ENCODE assay signal across 12 cellular contexts in the genomic region with DNA sequence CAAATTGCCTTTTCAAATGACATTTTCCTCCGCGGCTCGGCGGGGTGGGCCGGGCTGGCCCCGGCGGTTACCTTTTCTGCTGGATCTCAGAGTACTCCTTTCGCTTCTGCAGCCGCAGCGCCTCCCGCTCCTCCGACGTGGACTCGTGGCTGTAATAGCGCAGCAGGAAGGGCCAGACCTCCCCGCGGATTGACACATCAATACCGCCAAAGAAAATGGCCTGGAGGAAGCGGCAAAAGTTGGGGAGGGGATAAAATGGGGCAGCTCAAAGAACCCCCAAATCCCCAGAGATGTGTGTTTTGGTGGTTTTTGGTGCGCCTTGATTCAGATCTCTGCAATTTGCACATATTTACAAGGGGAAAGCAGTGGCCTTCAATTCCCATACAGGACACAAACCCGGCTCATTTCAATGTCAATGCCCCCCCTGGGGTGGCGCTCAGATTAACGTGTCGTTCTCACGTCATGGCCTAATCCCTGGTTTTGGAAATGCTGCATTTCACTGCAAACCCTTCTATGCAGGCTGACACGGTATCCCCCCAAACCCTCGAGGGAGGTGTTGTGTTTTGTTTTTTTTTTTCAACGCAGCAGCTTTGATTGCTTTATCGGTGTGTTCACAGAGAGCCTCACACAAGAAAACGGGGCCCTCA.
DNase-seq lines count a peak whose midpoint lies in the region; ATAC-seq and TF ChIP-seq lines count a peak whose summit lies in the region.
"Had no signal": no experiment of that assay in that cellular context is flagged by ENCODE, and none has a peak within 500 bp of the region (broad histone marks: within the 10 kb centered on the region; RNA-seq: fewer than 3 reads in every experiment).

No MANE protein-coding gene starts in this region.

- TF ChIP-seq CTCF in HCT116 (IDR thresholded peaks at IDR 0.05 in 2 of 3, conservative IDR thresholded peaks at IDR 0.05 in 1 of 3; ENCODE audit: borderline replicate concordance in 1 of 3, insufficient read depth in 1 of 3, low read depth in 2 of 3, low read length in 2 of 3), result no peak
- TF ChIP-seq CTCF in WERI-Rb-1 (IDR thresholded peaks at IDR 0.05; ENCODE audit: low read depth, low read length), result no peak
- no peak for TF ChIP-seq CTCF in sigmoid colon (IDR thresholded peaks at IDR 0.05)

- H3K27ac ChIP-seq in HCT116 (ENCODE audit: low read depth, low read length) (no peak overlapping the region), WERI-Rb-1 (no peak overlapping the region; the same call in 1 of the 2 replicates), sigmoid colon (no peak overlapping the region)

- no peak for ATAC-seq in HCT116
- ATAC-seq: activated CD8-positive, alpha-beta memory T cell treated with anti-CD3 and anti-CD28 coated beads, Interleukin-2, amount 10 ng/mL, durations not matched to agents 7 days and 5 days had no signal

- RAD21 ChIA-PET in HCT116 (lab: Charles Lee; ENCODE audit: low non-redundant PET in 1 of 2, low total read pairs in 2 of 2, uncharacterized antibody in 2 of 2, unreplicated experiment in 2 of 2), result no interaction called here

- no peaks in the 10 kb centered on the region for H4K20me1 ChIP-seq in HCT116 (ENCODE audit: insufficient read depth)

- no peak overlapping the region for H3K4me3 ChIP-seq in HCT116 (replicated peaks in 1 of 2; ENCODE audit: low read depth in 1 of 2, low read length in 2 of 2)
- H3K4me3 ChIP-seq in WERI-Rb-1 (ENCODE audit: low read depth, low read length), result no peak overlapping the region
- peak overlapping the region; percentile 15; the same call in 1 of the 2 replicates for H3K4me3 ChIP-seq in iPS-18c (ENCODE audit: insufficient read depth, low read depth, low read length)
- no peak overlapping the region for H3K4me3 ChIP-seq in sigmoid colon

- H3K4me2 ChIP-seq in HCT116 (ENCODE audit: low read length), result no peak overlapping the region

- no peak for TF ChIP-seq EP300 in sigmoid colon (IDR thresholded peaks at IDR 0.05)

- H3K36me3 ChIP-seq in HCT116 (ENCODE audit: control insufficient read depth in 1 of 2, insufficient read depth in 2 of 2, low read length in 2 of 2) (peaks cover 0 to 3% of the 10 kb centered on the region in 2 experiments; a peak in 1 of 4 replicates), WERI-Rb-1 (peaks cover 83% of the 10 kb centered on the region), sigmoid colon (peaks cover 0 to 24% (median 8%) of the 10 kb centered on the region in 4 donors)

- H3K9ac ChIP-seq in HCT116 (ENCODE audit: low read length), result no peak overlapping the region

- H3K9me2 ChIP-seq in HCT116 (ENCODE audit: insufficient read depth), result no peaks in the 10 kb centered on the region

- TF ChIP-seq POLR2A in HCT116 (IDR thresholded peaks at IDR 0.05; ENCODE audit: borderline replicate concordance, extremely low read depth, insufficient read depth, insufficient read length) (no peak), sigmoid colon (IDR thresholded peaks at IDR 0.05) (no peak)

- 92 to 93% methylated on average over 30 of the region's 30 CpGs for WGBS in sigmoid colon, 2 donors

- H2AFZ ChIP-seq in HCT116 (ENCODE audit: low read depth, low read length, poor library complexity, severe bottlenecking), result no peak overlapping the region

- H3K27me3 ChIP-seq in HCT116 (ENCODE audit: insufficient read depth, low read length) (no peaks in the 10 kb centered on the region), WERI-Rb-1 (ENCODE audit: insufficient read depth, low read depth, severe bottlenecking) (no peaks in the 10 kb centered on the region), sigmoid colon (no peaks in the 10 kb centered on the region)

- POLR2A ChIA-PET in HCT116 (lab: Charles Lee), result no interaction called here

- no peaks in the 10 kb centered on the region for H3K4me1 ChIP-seq in HCT116 (ENCODE audit: control insufficient read depth in 1 of 2, insufficient read depth in 2 of 2, low read length in 2 of 2)
- H3K4me1 ChIP-seq in sigmoid colon, result peaks cover 0 to 24% (median 20%) of the 10 kb centered on the region in 4 donors

- CTCF ChIA-PET in HCT116 (lab: Charles Lee), result no interaction called here

- DNase-seq in HCT116 (ENCODE audit: low read depth, low spot score), result no peak
- DNase-seq in WERI-Rb-1, result peak; percentile 6
- peak; percentile 56 for DNase-seq in sigmoid colon
- DNase-seq in stimulated activated CD4-positive, alpha-beta T cell treated with anti-CD3 and anti-CD28 coated beads, Interleukin-1b, Interleukin-23, amount 100 ng/mL, for 48 hours, result no peak
- DNase-seq in dedifferentiated amniotic fluid mesenchymal stem cell (ENCODE audit: extremely low spot score), result no peak
- DNase-seq in T-helper 2 cell, result no peak
- DNase-seq: activated CD8-positive, alpha-beta memory T cell treated with anti-CD3 and anti-CD28 coated beads, Interleukin-2, amount 10 ng/mL, durations not matched to agents 7 days and 5 days; HFFc6; immature natural killer cell; KG1; naive B cell had no signal

- BruUV-seq in HCT116 (replicated peaks; lab: Mats Ljungman, UMichigan), result TSS peak; percentile 25

- no peaks in the 10 kb centered on the region for H3K79me2 ChIP-seq in HCT116 (ENCODE audit: insufficient read depth, low read length)

- H3K9me3 ChIP-seq in HCT116 (ENCODE audit: control insufficient read depth in 1 of 2, insufficient read depth in 1 of 2, low read depth in 1 of 2, low read length in 2 of 2) (no peaks in the 10 kb centered on the region), WERI-Rb-1 (ENCODE audit: severe bottlenecking) (no peaks in the 10 kb centered on the region), iPS-18c (ENCODE audit: control insufficient read depth, insufficient read depth, low read length) (no peaks in the 10 kb centered on the region), sigmoid colon (no peaks in the 10 kb centered on the region)

- TF ChIP-seq RAD21 in HCT116 (IDR thresholded peaks at IDR 0.05; ENCODE audit: low read depth), result no peak

- intact Hi-C loops in HCT116 (cut with micrococcal nuclease) (no loop called here), sigmoid colon (cut with DNase I) (loop anchor here (2.0 kb wide), 1 partner anchor 43 kb away; no protein-coding TSS in a partner anchor)

TF ChIP-seq in HCT116, 20 proteins besides CTCF, POLR2A, EP300 and RAD21:
- no peak for TF ChIP-seq ELF1 (IDR thresholded peaks at IDR 0.05; ENCODE audit: borderline replicate concordance, low read depth)
- TF ChIP-seq JUND (IDR thresholded peaks at IDR 0.05), result no peak
- TF ChIP-seq EZH2phosphoT487 (IDR thresholded peaks at IDR 0.05; ENCODE audit: borderline replicate concordance), result no peak
- TF ChIP-seq EZH2 (IDR thresholded peaks at IDR 0.05), result no peak
- no peak for TF ChIP-seq ZNF274 (IDR thresholded peaks at IDR 0.05; ENCODE audit: low read depth, low read length)
- TF ChIP-seq, protein P1, sequence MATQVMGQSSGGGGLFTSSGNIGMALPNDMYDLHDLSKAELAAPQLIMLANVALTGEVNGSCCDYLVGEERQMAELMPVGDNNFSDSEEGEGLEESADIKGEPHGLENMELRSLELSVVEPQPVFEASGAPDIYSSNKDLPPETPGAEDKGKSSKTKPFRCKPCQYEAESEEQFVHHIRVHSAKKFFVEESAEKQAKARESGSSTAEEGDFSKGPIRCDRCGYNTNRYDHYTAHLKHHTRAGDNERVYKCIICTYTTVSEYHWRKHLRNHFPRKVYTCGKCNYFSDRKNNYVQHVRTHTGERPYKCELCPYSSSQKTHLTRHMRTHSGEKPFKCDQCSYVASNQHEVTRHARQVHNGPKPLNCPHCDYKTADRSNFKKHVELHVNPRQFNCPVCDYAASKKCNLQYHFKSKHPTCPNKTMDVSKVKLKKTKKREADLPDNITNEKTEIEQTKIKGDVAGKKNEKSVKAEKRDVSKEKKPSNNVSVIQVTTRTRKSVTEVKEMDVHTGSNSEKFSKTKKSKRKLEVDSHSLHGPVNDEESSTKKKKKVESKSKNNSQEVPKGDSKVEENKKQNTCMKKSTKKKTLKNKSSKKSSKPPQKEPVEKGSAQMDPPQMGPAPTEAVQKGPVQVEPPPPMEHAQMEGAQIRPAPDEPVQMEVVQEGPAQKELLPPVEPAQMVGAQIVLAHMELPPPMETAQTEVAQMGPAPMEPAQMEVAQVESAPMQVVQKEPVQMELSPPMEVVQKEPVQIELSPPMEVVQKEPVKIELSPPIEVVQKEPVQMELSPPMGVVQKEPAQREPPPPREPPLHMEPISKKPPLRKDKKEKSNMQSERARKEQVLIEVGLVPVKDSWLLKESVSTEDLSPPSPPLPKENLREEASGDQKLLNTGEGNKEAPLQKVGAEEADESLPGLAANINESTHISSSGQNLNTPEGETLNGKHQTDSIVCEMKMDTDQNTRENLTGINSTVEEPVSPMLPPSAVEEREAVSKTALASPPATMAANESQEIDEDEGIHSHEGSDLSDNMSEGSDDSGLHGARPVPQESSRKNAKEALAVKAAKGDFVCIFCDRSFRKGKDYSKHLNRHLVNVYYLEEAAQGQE (IDR thresholded peaks at IDR 0.05; ENCODE audit: low read depth), result no peak

Comparison
In these comparisons a context has a peak if more than half of its experiments do, and no peak if none do; other contexts are left out.
1. DNase-seq: peak in WERI-Rb-1 (single experiment) and sigmoid colon (single experiment); none in HCT116 (single experiment), stimulated activated CD4-positive, alpha-beta T cell treated with anti-CD3 and anti-CD28 coated beads, Interleukin-1b, Interleukin-23, amount 100 ng/mL, for 48 hours (single experiment), dedifferentiated amniotic fluid mesenchymal stem cell (single experiment) and T-helper 2 cell (0 of 5).